Comparison of ENCODE assay signal across 17 cellular contexts in the genomic region with DNA sequence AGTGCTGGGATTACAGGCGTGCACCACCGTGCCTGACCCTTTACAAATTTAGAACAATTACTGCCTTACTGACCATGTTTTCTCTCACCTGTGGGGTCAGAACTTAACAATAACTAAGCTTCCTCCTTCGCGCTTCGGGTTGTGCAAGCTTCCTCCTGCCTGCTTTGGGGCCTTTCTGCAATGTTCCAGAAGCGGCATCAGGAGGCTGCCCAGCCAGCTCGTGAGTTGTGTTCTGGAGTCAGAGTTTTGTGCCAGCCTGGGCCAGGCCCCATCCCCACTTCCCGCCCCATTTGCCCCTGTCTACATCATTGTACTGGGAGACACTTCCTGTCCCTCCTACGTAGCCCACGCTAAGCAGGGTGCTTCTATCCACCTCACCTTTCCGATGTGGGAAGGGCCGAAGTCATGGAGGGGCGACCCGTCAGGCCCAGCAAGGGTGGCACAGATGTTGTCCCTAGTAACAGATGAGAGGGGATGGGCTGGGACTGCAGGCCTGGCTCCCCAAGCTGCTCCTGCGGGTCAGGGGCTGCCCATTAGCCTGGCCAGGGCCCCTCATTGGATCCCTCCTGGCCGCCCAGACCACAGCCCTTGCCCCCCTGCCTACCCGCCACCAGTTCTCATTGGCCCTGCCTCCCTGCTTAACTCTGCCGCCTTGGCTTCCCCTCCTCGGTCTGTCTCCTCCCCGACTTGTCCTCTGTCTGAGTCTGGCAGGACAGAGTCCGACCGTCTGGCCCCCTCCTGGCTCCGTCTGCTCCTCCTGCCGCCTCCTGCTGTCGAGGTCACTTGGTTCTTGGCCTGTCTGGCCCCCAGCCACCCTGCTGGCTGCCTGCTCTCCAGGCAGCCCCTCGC. TPM values are rescaled to one million over a fixed set of nuclear protein-coding genes. Genes with fewer than 3 reads are reported as not detected.
DNase-seq lines count a peak whose midpoint lies in the region; ATAC-seq and TF ChIP-seq lines count a peak whose summit lies in the region.
"Had no signal": no experiment of that assay in that cellular context is flagged by ENCODE, and none has a peak within 500 bp of the region (broad histone marks: within the 10 kb centered on the region; RNA-seq: fewer than 3 reads in every experiment).

No MANE protein-coding gene starts in this region.

- H3K27ac ChIP-seq in spleen: peak overlapping the region in 6 of 8 donors; percentile 17 to 87 (median 72)
- H3K27ac ChIP-seq: right atrium auricular region had no signal

- POLR2A ChIA-PET in activated naive CD8-positive, alpha-beta T cell treated with anti-CD3 and anti-CD28 coated beads, Interleukin-2, amount 10 ng/mL, durations not matched to agents 7 days and 5 days (lab: Charles Lee): no interaction called here

- H3K27me3 ChIP-seq in NT2/D1 (ENCODE audit: insufficient read depth, insufficient read length) (no peaks in the 10 kb centered on the region), spleen (replicated peaks in 1 of 7) (no peaks in the 10 kb centered on the region)
- H3K27me3 ChIP-seq: right atrium auricular region, testis had no signal

- H3K36me3 ChIP-seq in NT2/D1 (ENCODE audit: insufficient read depth, insufficient read length, low read length) (peaks cover 67% of the 10 kb centered on the region), spleen (no peaks in the 10 kb centered on the region)
- H3K36me3 ChIP-seq: right atrium auricular region had no signal

- peak overlapping the region; percentile 51 for H3K27ac Mint-ChIP-seq in activated naive CD8-positive, alpha-beta T cell treated with anti-CD3 and anti-CD28 coated beads, Interleukin-2, amount 10 ng/mL, durations not matched to agents 7 days and 5 days
- H3K27ac Mint-ChIP-seq in activated naive CD8-positive, alpha-beta T cell treated with anti-CD3 and anti-CD28 coated beads, Interleukin-2, amount 50 U/mL, for 24 hours: no peak overlapping the region
- H3K27ac Mint-ChIP-seq: activated CD4-positive, alpha-beta memory T cell treated with anti-CD3 and anti-CD28 coated beads for 36 hours had no signal

- peaks cover 3% of the 10 kb centered on the region for H3K4me1 Mint-ChIP-seq in activated naive CD8-positive, alpha-beta T cell treated with anti-CD3 and anti-CD28 coated beads, Interleukin-2, amount 10 ng/mL, durations not matched to agents 7 days and 5 days
- H3K4me1 Mint-ChIP-seq in activated naive CD8-positive, alpha-beta T cell treated with anti-CD3 and anti-CD28 coated beads, Interleukin-2, amount 50 U/mL, for 24 hours: peaks cover 8% of the 10 kb centered on the region

- no peak for ATAC-seq in activated naive CD8-positive, alpha-beta T cell treated with anti-CD3 and anti-CD28 coated beads, Interleukin-2, amount 10 ng/mL, durations not matched to agents 7 days and 5 days (ENCODE audit: low read depth)
- ATAC-seq in activated naive CD8-positive, alpha-beta T cell treated with anti-CD3 and anti-CD28 coated beads, Interleukin-2, amount 50 U/mL, for 24 hours: no peak
- no peak for ATAC-seq in GM18502 (IDR thresholded peaks at IDR 0.05; ENCODE audit: poor library complexity, unreplicated experiment)
- ATAC-seq: left ventricle myocardium superior; naive thymus-derived CD8-positive, alpha-beta T cell had no signal

- intact Hi-C loops in spleen (cut with DNase I; ENCODE audit: low total_unique reads): no loop called here

- H3K27me3 Mint-ChIP-seq in activated naive CD8-positive, alpha-beta T cell treated with anti-CD3 and anti-CD28 coated beads, Interleukin-2, amount 10 ng/mL, durations not matched to agents 7 days and 5 days: no peaks in the 10 kb centered on the region
- H3K27me3 Mint-ChIP-seq in activated naive CD8-positive, alpha-beta T cell treated with anti-CD3 and anti-CD28 coated beads, Interleukin-2, amount 50 U/mL, for 24 hours: no peaks in the 10 kb centered on the region
- H3K27me3 Mint-ChIP-seq: activated CD4-positive, alpha-beta memory T cell treated with anti-CD3 and anti-CD28 coated beads for 36 hours; naive thymus-derived CD8-positive, alpha-beta T cell had no signal

- no peak overlapping the region for H3K4me3 ChIP-seq in NT2/D1 (ENCODE audit: insufficient read length, low read depth)
- H3K4me3 ChIP-seq in spleen: peak overlapping the region in 1 of 8 donors; percentile 7
- H3K4me3 ChIP-seq: right atrium auricular region, testis had no signal

- no peaks in the 10 kb centered on the region for H3K9me3 ChIP-seq in NT2/D1 (ENCODE audit: insufficient read depth, low read length)
- H3K9me3 ChIP-seq in spleen: no peaks in the 10 kb centered on the region
- H3K9me3 ChIP-seq: right atrium auricular region, testis had no signal

- in situ Hi-C loops in KBM-7 (cut with MboI; ENCODE audit: low pct_unique_long_range_greater_than_20kb, low sequenced_read_pairs): no loop called here

- no peak for TF ChIP-seq CTCF in spleen (IDR thresholded peaks at IDR 0.05 in 8 of 11, conservative IDR thresholded peaks at IDR 0.05 in 3 of 11)

- no peaks in the 10 kb centered on the region for H3K9me3 Mint-ChIP-seq in activated naive CD8-positive, alpha-beta T cell treated with anti-CD3 and anti-CD28 coated beads, Interleukin-2, amount 10 ng/mL, durations not matched to agents 7 days and 5 days
- H3K9me3 Mint-ChIP-seq in activated naive CD8-positive, alpha-beta T cell treated with anti-CD3 and anti-CD28 coated beads, Interleukin-2, amount 50 U/mL, for 24 hours: no peaks in the 10 kb centered on the region
- H3K9me3 Mint-ChIP-seq: activated CD4-positive, alpha-beta memory T cell treated with anti-CD3 and anti-CD28 coated beads for 36 hours; naive thymus-derived CD8-positive, alpha-beta T cell had no signal

- peak overlapping the region; percentile 24 for H3K9ac ChIP-seq in NT2/D1 (ENCODE audit: insufficient read length, low read depth)

- 67 to 81% (median 76%) methylated on average over 26 of the region's 26 CpGs for WGBS in spleen, 5 donors

- H3K4me1 ChIP-seq in NT2/D1 (ENCODE audit: insufficient read depth, insufficient read length) (peaks cover 11% of the 10 kb centered on the region), spleen (peaks cover 0 to 37% (median 0%) of the 10 kb centered on the region in 6 donors)
- H3K4me1 ChIP-seq: right atrium auricular region had no signal

- DNase-seq in activated naive CD8-positive, alpha-beta T cell treated with anti-CD3 and anti-CD28 coated beads, Interleukin-2, amount 10 ng/mL, durations not matched to agents 7 days and 5 days: no peak
- DNase-seq in activated naive CD8-positive, alpha-beta T cell treated with anti-CD3 and anti-CD28 coated beads, Interleukin-2, amount 50 U/mL, for 24 hours: no peak
- DNase-seq in NT2/D1 (ENCODE audit: low read depth, low spot score): no peak
- DNase-seq in islet precursor cell: peak; percentile 74
- DNase-seq in spleen: no peak
- no peak for DNase-seq in KBM-7
- DNase-seq in activated gamma-delta T cell (lab: John Stamatoyannopoulos, UW): no peak
- DNase-seq: activated CD4-positive, alpha-beta memory T cell treated with anti-CD3 and anti-CD28 coated beads for 36 hours; COR-L47; left ventricle myocardium superior; naive thymus-derived CD8-positive, alpha-beta T cell; NCI-H2081 treated with DMSO at 0.1 percent for 48 hours; SHP77 treated with DMSO at 0.1 percent for 48 hours; stimulated activated CD4-positive, alpha-beta T cell treated with anti-CD3 and anti-CD28 coated beads, Interleukin-1b, Interleukin-23, amount 100 ng/mL, for 48 hours; testis had no signal

- peaks cover 22% of the 10 kb centered on the region for H3K36me3 Mint-ChIP-seq in activated naive CD8-positive, alpha-beta T cell treated with anti-CD3 and anti-CD28 coated beads, Interleukin-2, amount 10 ng/mL, durations not matched to agents 7 days and 5 days
- peaks cover 51% of the 10 kb centered on the region for H3K36me3 Mint-ChIP-seq in activated naive CD8-positive, alpha-beta T cell treated with anti-CD3 and anti-CD28 coated beads, Interleukin-2, amount 50 U/mL, for 24 hours (ENCODE audit: low read depth)
- H3K36me3 Mint-ChIP-seq: naive thymus-derived CD8-positive, alpha-beta T cell had no signal

- H3K4me3 Mint-ChIP-seq in activated naive CD8-positive, alpha-beta T cell treated with anti-CD3 and anti-CD28 coated beads, Interleukin-2, amount 10 ng/mL, durations not matched to agents 7 days and 5 days: no peak overlapping the region
- H3K4me3 Mint-ChIP-seq in activated naive CD8-positive, alpha-beta T cell treated with anti-CD3 and anti-CD28 coated beads, Interleukin-2, amount 50 U/mL, for 24 hours: no peak overlapping the region
- H3K4me3 Mint-ChIP-seq: activated CD4-positive, alpha-beta memory T cell treated with anti-CD3 and anti-CD28 coated beads for 36 hours; naive thymus-derived CD8-positive, alpha-beta T cell had no signal

- TF ChIP-seq POLR2A in spleen (IDR thresholded peaks at IDR 0.05): no peak

RNA-seq across cellular contexts. Expression of gene UHRF1, which starts 13.5 kb away (rescaled TPM):
- 100 to 1,000 TPM in 1 of 2 experiments, 10 to 100 TPM in 1; 90.8 to 103 TPM for total RNA-seq in activated naive CD8-positive, alpha-beta T cell treated with anti-CD3 and anti-CD28 coated beads, Interleukin-2, amount 10 ng/mL, durations not matched to agents 7 days and 5 days
- total RNA-seq in spleen: 10 to 100 TPM in 1 of 7 donors, 1 to 10 TPM in 6; 2.1 to 10.8 (median 5.9) TPM
- 1 to 10 TPM; 1.5 to 6.8 (median 3.3) TPM for polyA plus RNA-seq in spleen

RNA-seq across cellular contexts. Expression of gene ARRDC5, which starts 20.1 kb away (rescaled TPM):
- total RNA-seq in activated naive CD8-positive, alpha-beta T cell treated with anti-CD3 and anti-CD28 coated beads, Interleukin-2, amount 10 ng/mL, durations not matched to agents 7 days and 5 days: 1 to 10 TPM; 7.5 to 8.8 TPM
- total RNA-seq in spleen: 1 to 10 TPM; 4.1 to 9.4 (median 7.3) TPM
- polyA plus RNA-seq in spleen: 1 to 10 TPM; 1.4 to 1.9 (median 1.6) TPM
- total RNA-seq: left ventricle myocardium superior, right atrium auricular region had no signal

RNA-seq across cellular contexts. Expression of gene KDM4B, which starts 46.2 kb away (rescaled TPM):
- total RNA-seq in activated naive CD8-positive, alpha-beta T cell treated with anti-CD3 and anti-CD28 coated beads, Interleukin-2, amount 10 ng/mL, durations not matched to agents 7 days and 5 days: 10 to 100 TPM; 55.9 to 60.8 TPM
- total RNA-seq in spleen: 10 to 100 TPM; 37.9 to 80.5 (median 56.6) TPM
- 10 to 100 TPM; 18.3 to 31.8 (median 22.7) TPM for polyA plus RNA-seq in spleen

RNA-seq across cellular contexts. Expression of gene PLIN3, which starts 55.3 kb away (rescaled TPM):
- total RNA-seq in activated naive CD8-positive, alpha-beta T cell treated with anti-CD3 and anti-CD28 coated beads, Interleukin-2, amount 10 ng/mL, durations not matched to agents 7 days and 5 days: 10 to 100 TPM; 22.8 to 25.5 TPM
- total RNA-seq in spleen: 10 to 100 TPM; 26.7 to 63.5 (median 46.9) TPM
- polyA plus RNA-seq in spleen: 10 to 100 TPM; 28.0 to 40.0 (median 29.3) TPM

Comparison
In these comparisons a context has a peak if more than half of its experiments do, and no peak if none do; other contexts are left out.
1. RNA of gene UHRF1, which starts 13.5 kb away (total RNA-seq): 90.8 to 103 TPM in activated naive CD8-positive, alpha-beta T cell treated with anti-CD3 and anti-CD28 coated beads, Interleukin-2, amount 10 ng/mL, durations not matched to agents 7 days and 5 days; 2.1 to 10.8 TPM in spleen; every median in the first group is over 4 times any median in the second.